Comparison of ENCODE assay signal across 9 cellular contexts in genomic region chrX:72245461-72246089, GRCh38. TPM values are rescaled to one million over a fixed set of nuclear protein-coding genes. Genes with fewer than 3 reads are reported as not detected.
DNase-seq lines count a peak whose midpoint lies in the region; ATAC-seq, FAIRE-seq and TF ChIP-seq lines count a peak whose summit lies in the region.
"Had no signal": no experiment of that assay in that cellular context is flagged by ENCODE, and none has a peak within 500 bp of the region (broad histone marks: within the 10 kb centered on the region; RNA-seq: fewer than 3 reads in every experiment).

No MANE protein-coding gene starts in this region.

- H3K27ac ChIP-seq in CD4-positive, alpha-beta T cell (ENCODE audit: low read depth, low read length), result no peak overlapping the region
- H3K27ac ChIP-seq in H1 (ENCODE audit: low read depth, low read length) (no peak overlapping the region), upper lobe of right lung (no peak overlapping the region)
- H3K27ac ChIP-seq: ovary had no signal

- H3K27me3 Mint-ChIP-seq in CD4-positive, alpha-beta T cell, result peaks cover 3% of the 10 kb centered on the region

- no peaks in the 10 kb centered on the region for H3K27me3 ChIP-seq in CD4-positive, alpha-beta T cell (ENCODE audit: control insufficient read depth, insufficient read depth, low read length)
- H3K27me3 ChIP-seq in H1 (replicated peaks in 1 of 4; ENCODE audit: control insufficient read depth in 3 of 4, extremely low read depth in 1 of 4, insufficient read depth in 3 of 4, low read length in 3 of 4) (no peaks in the 10 kb centered on the region), upper lobe of right lung (no peaks in the 10 kb centered on the region)
- H3K27me3 ChIP-seq: ovary had no signal

- no peak overlapping the region for H2BK5ac ChIP-seq in H1 (ENCODE audit: low read depth, low read length)

- no peak overlapping the region for H2BK15ac ChIP-seq in H1 (ENCODE audit: low read length)

- H3K36me3 ChIP-seq in H1 (ENCODE audit: control insufficient read depth in 2 of 4, insufficient read depth in 4 of 4, low read length in 3 of 4) (no peaks in the 10 kb centered on the region), upper lobe of right lung (no peaks in the 10 kb centered on the region)
- H3K36me3 ChIP-seq: ovary had no signal

- H3K4me3 Mint-ChIP-seq in CD4-positive, alpha-beta T cell, result no peak overlapping the region

- no peak overlapping the region for H3K14ac ChIP-seq in H1 (ENCODE audit: insufficient read length)

- CTCF ChIA-PET in CD4-positive, alpha-beta T cell (lab: Charles Lee), result interaction anchor here (0.5 to 2.0 kb wide), 14 partner anchors 9 to 1888 kb away, joined by 3 to 16 read pairs (median 3); partner anchors contain the start of gene RPS4X
- CTCF ChIA-PET in H1 (lab: Charles Lee; ENCODE audit: partially characterized antibody), result interaction anchor here (0.6 to 2.4 kb wide), 10 partner anchors 9 to 295 kb away, joined by 3 to 10 read pairs (median 6); partner anchors contain the start of gene RPS4X

- no peaks in the 10 kb centered on the region for H3K79me1 ChIP-seq in H1 (ENCODE audit: low read depth, low read length)

- FAIRE-seq in H1 (lab: Jason Lieb, UNC), result peak; percentile 55

- H2BK12ac ChIP-seq in H1 (ENCODE audit: low read depth, low read length), result no peak overlapping the region

- H3K23ac ChIP-seq in H1 (ENCODE audit: insufficient read length), result no peak overlapping the region

- no peaks in the 10 kb centered on the region for H3K4me1 Mint-ChIP-seq in CD4-positive, alpha-beta T cell (ENCODE audit: low read depth)

- ATAC-seq in CD4-positive, alpha-beta T cell (ENCODE audit: poor library complexity), result no peak
- ATAC-seq in GM19463 (IDR thresholded peaks at IDR 0.05; ENCODE audit: unreplicated experiment), result peak; percentile 73
- ATAC-seq in upper lobe of right lung, result peak; percentile 89

- no peak overlapping the region for H4K91ac ChIP-seq in H1 (replicated peaks; ENCODE audit: insufficient read length, low read length)

- no peaks in the 10 kb centered on the region for H3K79me2 ChIP-seq in H1 (ENCODE audit: control insufficient read depth in 1 of 2, insufficient read depth in 2 of 2, low read length in 2 of 2)

- H3K4me1 ChIP-seq in H1 (replicated peaks in 1 of 4; ENCODE audit: control insufficient read depth in 3 of 4, insufficient read depth in 4 of 4, low read length in 3 of 4) (no peaks in the 10 kb centered on the region), upper lobe of right lung (no peaks in the 10 kb centered on the region)

- TF ChIP-seq CTCF in CD4-positive, alpha-beta T cell (IDR thresholded peaks at IDR 0.05), result peak; percentile 69
- TF ChIP-seq CTCF in H1 (IDR thresholded peaks at IDR 0.05; ENCODE audit: control extremely low read depth in 1 of 3, insufficient read depth in 1 of 3, low read depth in 1 of 3, low read length in 3 of 3) (peak; percentile 69 to 82 (median 74)), upper lobe of right lung (IDR thresholded peaks at IDR 0.05) (peak; percentile 58)

- no peaks in the 10 kb centered on the region for H3K9me3 ChIP-seq in CD4-positive, alpha-beta T cell (ENCODE audit: control insufficient read depth, low read length)
- H3K9me3 ChIP-seq in H1 (ENCODE audit: insufficient read depth in 2 of 2, low read depth in 1 of 2, low read length in 1 of 2), result no peaks in the 10 kb centered on the region
- H3K9me3 ChIP-seq in upper lobe of right lung, result no peaks in the 10 kb centered on the region
- H3K9me3 ChIP-seq: ovary had no signal

- no peak overlapping the region for H3K27ac Mint-ChIP-seq in CD4-positive, alpha-beta T cell

- no peak for TF ChIP-seq EP300 in H1 (IDR thresholded peaks at IDR 0.05; ENCODE audit: borderline replicate concordance in 1 of 2, low read depth in 2 of 2, low read length in 2 of 2)

- peak; percentile 79 to 86 for TF ChIP-seq RAD21 in H1 (IDR thresholded peaks at IDR 0.05 in 1 of 2, conservative IDR thresholded peaks at IDR 0.05 in 1 of 2; ENCODE audit: low read depth in 2 of 2, low read length in 2 of 2)

- no peak overlapping the region for H2AFZ ChIP-seq in H1 (ENCODE audit: low read length)

- no peaks in the 10 kb centered on the region for H3K23me2 ChIP-seq in H1 (ENCODE audit: low read depth, low read length)

- no peaks in the 10 kb centered on the region for H4K20me1 ChIP-seq in H1 (replicated peaks in 1 of 2; ENCODE audit: control insufficient read depth in 1 of 2, insufficient read depth in 2 of 2, low read length in 2 of 2)

- no peaks in the 10 kb centered on the region for H3K9me3 Mint-ChIP-seq in CD4-positive, alpha-beta T cell

- no peak overlapping the region for H3K9ac ChIP-seq in H1 (replicated peaks in 1 of 4; ENCODE audit: extremely low read depth in 1 of 4, low read depth in 3 of 4, low read length in 3 of 4)

- no peak overlapping the region for H4K8ac ChIP-seq in H1 (ENCODE audit: extremely low read depth, insufficient read depth, low read length)

- H3K18ac ChIP-seq in H1 (ENCODE audit: extremely low read depth, low read length), result no peak overlapping the region

- H3K56ac ChIP-seq in H1 (replicated peaks; ENCODE audit: insufficient read length, low read depth, low read length), result no peak overlapping the region

- intact Hi-C loops in CD4-positive, alpha-beta T cell (cut with DNase I, micrococcal nuclease), result loop anchor here in 1 of 2 experiments (5.0 kb wide), 1 partner anchor 1017 kb away; no protein-coding TSS in a partner anchor
- intact Hi-C loops in upper lobe of right lung (cut with DNase I), result no loop called here

- H3K4me2 ChIP-seq in H1 (ENCODE audit: insufficient read depth in 1 of 2, low read depth in 2 of 2, low read length in 2 of 2), result no peak overlapping the region

- no peak for TF ChIP-seq POLR2A in H1 (IDR thresholded peaks at IDR 0.05; ENCODE audit: control extremely low read depth in 1 of 2, low read depth in 2 of 2, low read length in 2 of 2)

- no peak overlapping the region for H4K5ac ChIP-seq in H1 (ENCODE audit: insufficient read length, low read depth, low read length)

- no peak overlapping the region for H3K4ac ChIP-seq in H1 (replicated peaks; ENCODE audit: insufficient read length, low read depth, low read length)

- H3K4me3 ChIP-seq in H1 (ENCODE audit: extremely low read depth in 1 of 4, insufficient read depth in 2 of 4, low read depth in 3 of 4, low read length in 4 of 4) (no peak overlapping the region), upper lobe of right lung (no peak overlapping the region)
- H3K4me3 ChIP-seq: ovary had no signal

- H2AK5ac ChIP-seq in H1 (ENCODE audit: low read depth, low read length), result no peak overlapping the region

- 67% methylated on average over 2 of the region's 3 CpGs; no CpG with 5 or more reads in 1 of the 2 experiments for WGBS in H1 (ENCODE audit: extremely low coverage in 1 of 2, insufficient coverage in 1 of 2, insufficient read length in 1 of 2, insufficient replicate concordance in 2 of 2, low coverage in 1 of 2, low lambda C conversion rate in 2 of 2, missing lambda C conversion rate in 1 of 2), 2 experiments

- POLR2A ChIA-PET in CD4-positive, alpha-beta T cell (lab: Charles Lee), result interaction anchor here (1.7 kb wide), 1 partner anchor 31 kb away, joined by 7 read pairs; the partner anchor contains the start of gene RPS4X
- POLR2A ChIA-PET in H1 (lab: Charles Lee; ENCODE audit: partially characterized antibody), result interaction anchor here (0.9 to 4.5 kb wide), 4 partner anchors 9 to 32 kb away, joined by 3 to 23 read pairs (median 6); partner anchors contain the start of gene RPS4X

- no peaks in the 10 kb centered on the region for H3K36me3 Mint-ChIP-seq in CD4-positive, alpha-beta T cell (ENCODE audit: low read depth)

- H2BK120ac ChIP-seq in H1 (replicated peaks; ENCODE audit: low read depth, low read length), result no peak overlapping the region

- peak in 8 of 10 experiments; percentile 4 to 37 (median 20) for DNase-seq in CD4-positive, alpha-beta T cell
- peak; percentile 58 for DNase-seq in NCI-H2171 treated with DMSO at 0.1 percent for 48 hours (lab: John Stamatoyannopoulos, UW)
- peak; percentile 46 to 47 for DNase-seq in activated CD4-positive, alpha-beta T cell treated with anti-CD3 and anti-CD28 coated beads, Interleukin-2, amount 50 U/mL, for 48 hours
- peak in 1 of 2 experiments; percentile 80 for DNase-seq in H1 (ENCODE audit: low read depth in 1 of 2, low spot score in 2 of 2)
- peak; percentile 63 for DNase-seq in myocyte (ENCODE audit: low read depth)
- DNase-seq in upper lobe of right lung, result no peak
- no peak for DNase-seq in OCI-M2 (lab: John Stamatoyannopoulos, UW; ENCODE audit: unreplicated experiment)

- H2BK20ac ChIP-seq in H1 (ENCODE audit: low read length), result no peak overlapping the region

TF ChIP-seq in H1, 55 proteins besides CTCF, POLR2A, EP300 and RAD21 (continues in another document):
- TF ChIP-seq TEAD4 (IDR thresholded peaks at IDR 0.05; ENCODE audit: low read depth, low read length), result no peak
- TF ChIP-seq BCL11A (IDR thresholded peaks at IDR 0.05; ENCODE audit: low read depth in 2 of 2, low read length in 2 of 2), result no peak
- 0 out of 2 replicates have a peak, but pooled peaks have one; percentile 32 for TF ChIP-seq YY1 (IDR thresholded peaks at IDR 0.05; ENCODE audit: low read depth, low read length)

RNA-seq across cellular contexts. Expression of gene ERCC6L, which starts 6.7 kb away (rescaled TPM):
- total RNA-seq in CD4-positive, alpha-beta T cell, result under 1 TPM in 1 of 2 experiments, not detected in 1; 0.08 TPM
- 23.9 and 24.7 TPM in 2 replicates for total RNA-seq in H1 (2021; fragmentation: NEBNext Ultra II Directional; extraction: Animal tissue kit (Norgen Biotek cat#: 25700))
- polyA plus RNA-seq in H1 (2011; rRNA removed), result 2.0 and 4.0 TPM in 2 replicates
- 6.0 TPM for polyA plus RNA-seq in H1 (2011; cell fraction: cytosol; rRNA removed)
- polyA plus RNA-seq in H1 (2011; cell fraction: nucleus; rRNA removed), result 2.7 TPM
- polyA plus RNA-seq in H1 (2012, experiment 1 of 2), result 9.3 to 17.4 TPM (median 11.9 TPM) in 4 replicates
- polyA plus RNA-seq in H1 (2012, experiment 2 of 2), result 0.98 TPM
- 12.8 TPM for polyA plus RNA-seq in H1 (2013, experiment 1 of 2)
- 11.8 TPM for polyA plus RNA-seq in H1 (2013, experiment 2 of 2)
- 11.1 and 15.9 TPM in 2 replicates for polyA minus RNA-seq in H1 (2011; rRNA and poly(A)+ RNA removed)
- polyA minus RNA-seq in H1 (2011; cell fraction: cytosol; rRNA and poly(A)+ RNA removed), result 8.0 TPM
- polyA minus RNA-seq in H1 (2011; cell fraction: nucleus; rRNA and poly(A)+ RNA removed), result 16.7 TPM
- total RNA-seq in myocyte (not detected in 2 replicates), upper lobe of right lung (not detected)
- 0.14 TPM for polyA plus RNA-seq in myocyte (2012)

RNA-seq across cellular contexts. Expression of gene RPS4X, which starts 31.5 kb away (rescaled TPM):
- total RNA-seq in CD4-positive, alpha-beta T cell, result 1,000 to 10,000 TPM; 1,581 to 1,641 TPM
- 990 and 1,017 TPM in 2 replicates for total RNA-seq in H1 (2021; fragmentation: NEBNext Ultra II Directional; extraction: Animal tissue kit (Norgen Biotek cat#: 25700))
- 767 and 1,330 TPM in 2 replicates for polyA plus RNA-seq in H1 (2011; rRNA removed)
- polyA plus RNA-seq in H1 (2011; cell fraction: cytosol; rRNA removed), result 1,391 TPM
- polyA plus RNA-seq in H1 (2011; cell fraction: nucleus; rRNA removed), result 497 TPM
- polyA plus RNA-seq in H1 (2012, experiment 1 of 2), result 1,252 to 1,480 TPM (median 1,335 TPM) in 4 replicates
- 391 TPM for polyA plus RNA-seq in H1 (2012, experiment 2 of 2)
- polyA plus RNA-seq in H1 (2013, experiment 1 of 2), result 844 TPM
- polyA plus RNA-seq in H1 (2013, experiment 2 of 2), result 856 TPM
- polyA minus RNA-seq in H1 (2011; rRNA and poly(A)+ RNA removed), result 769 and 932 TPM in 2 replicates
- 304 TPM for polyA minus RNA-seq in H1 (2011; cell fraction: cytosol; rRNA and poly(A)+ RNA removed)
- 296 TPM for polyA minus RNA-seq in H1 (2011; cell fraction: nucleus; rRNA and poly(A)+ RNA removed)
- 598 and 693 TPM in 2 replicates for total RNA-seq in myocyte
- polyA plus RNA-seq in myocyte (2012), result 662 TPM
- total RNA-seq in upper lobe of right lung, result 640 TPM

Comparison
In these comparisons a context has a peak if more than half of its experiments do, and no peak if none do; other contexts are left out.
1. DNase-seq: peak in CD4-positive, alpha-beta T cell (8 of 10), NCI-H2171 treated with DMSO at 0.1 percent for 48 hours (single experiment), activated CD4-positive, alpha-beta T cell treated with anti-CD3 and anti-CD28 coated beads, Interleukin-2, amount 50 U/mL, for 48 hours (2 of 2) and myocyte (single experiment); none in upper lobe of right lung (single experiment) and OCI-M2 (single experiment).
2. RNA of gene ERCC6L, which starts 6.7 kb away (total RNA-seq): 23.9 to 24.7 TPM in H1; 0.08 TPM in CD4-positive, alpha-beta T cell, not detected in upper lobe of right lung (single experiment) and not detected in myocyte; every median in the first group is over 10 times any median in the second.
3. Peak in every context shown above with its lines, with median percentiles within 50 percentile points of each other: CTCF ChIP-seq.